Comparison of ENCODE assay signal across 16 cellular contexts in the genomic region with DNA sequence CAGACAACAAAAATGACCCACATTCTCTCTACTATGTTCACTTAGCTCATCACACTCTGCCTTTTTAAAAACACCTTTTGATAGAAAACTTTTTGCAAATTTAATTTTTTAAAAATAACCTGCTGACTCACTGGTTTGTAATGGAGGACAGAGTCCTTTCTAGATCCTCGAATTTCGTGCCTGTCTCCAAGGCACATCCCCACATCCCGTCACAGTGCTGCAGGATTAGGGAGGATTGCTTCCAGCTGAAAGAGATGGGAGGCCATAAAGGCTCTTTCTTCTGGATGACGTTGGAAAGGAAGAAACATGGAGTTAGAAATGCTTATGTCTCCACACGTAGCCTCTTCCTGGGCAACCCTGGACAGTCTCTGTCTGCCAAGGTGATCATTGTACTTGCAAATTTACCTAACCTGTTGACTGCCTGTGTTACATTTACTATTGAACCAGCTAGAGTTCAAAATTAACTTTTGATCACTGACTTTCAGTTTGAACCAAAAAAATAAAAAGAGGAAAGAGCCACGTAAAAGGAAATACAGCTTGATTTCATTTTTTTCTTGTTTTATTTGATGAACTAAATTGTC. TPM values are rescaled to one million over a fixed set of nuclear protein-coding genes. Genes with fewer than 3 reads are reported as not detected.
DNase-seq lines count a peak whose midpoint lies in the region; ATAC-seq, FAIRE-seq and TF ChIP-seq lines count a peak whose summit lies in the region.
"Had no signal": no experiment of that assay in that cellular context is flagged by ENCODE, and none has a peak within 500 bp of the region (broad histone marks: within the 10 kb centered on the region; RNA-seq: fewer than 3 reads in every experiment).

No MANE protein-coding gene starts in this region.

- H3K4me2 ChIP-seq in keratinocyte (ENCODE audit: control insufficient read depth, extremely low read depth, insufficient read depth, low read depth, low read length): no peak overlapping the region

- no peaks in the 10 kb centered on the region for H3K9me3 ChIP-seq in keratinocyte (ENCODE audit: control insufficient read depth, low read depth, low read length)
- H3K9me3 ChIP-seq: heart right ventricle had no signal

- POLR2A ChIA-PET in activated CD8-positive, alpha-beta T cell treated with anti-CD3 and anti-CD28 coated beads, Interleukin-2, amount 10 ng/mL, durations not matched to agents 7 days and 5 days (lab: Charles Lee): no interaction called here

- no peak overlapping the region for H3K4me3 ChIP-seq in keratinocyte (ENCODE audit: control insufficient read depth in 2 of 3, extremely low read depth in 1 of 3, insufficient read depth in 2 of 3, low read depth in 1 of 3, low read length in 3 of 3)
- no peak overlapping the region for H3K4me3 ChIP-seq in rectal smooth muscle tissue (ENCODE audit: low read length)
- H3K4me3 ChIP-seq: heart right ventricle had no signal

- CTCF ChIA-PET in activated CD8-positive, alpha-beta T cell treated with anti-CD3 and anti-CD28 coated beads, Interleukin-2, amount 10 ng/mL, durations not matched to agents 7 days and 5 days (lab: Charles Lee): interaction anchor here (4.9 kb wide), 1 partner anchor 11 kb away, joined by 33 read pairs; no protein-coding TSS in a partner anchor

- H3K4me3 Mint-ChIP-seq in activated CD8-positive, alpha-beta T cell treated with anti-CD3 and anti-CD28 coated beads, Interleukin-2, amount 10 ng/mL, durations not matched to agents 7 days and 5 days: no peak overlapping the region

- H3K27ac Mint-ChIP-seq in activated CD8-positive, alpha-beta T cell treated with anti-CD3 and anti-CD28 coated beads, Interleukin-2, amount 10 ng/mL, durations not matched to agents 7 days and 5 days: no peak overlapping the region

- H3K27me3 Mint-ChIP-seq in activated CD8-positive, alpha-beta T cell treated with anti-CD3 and anti-CD28 coated beads, Interleukin-2, amount 10 ng/mL, durations not matched to agents 7 days and 5 days (ENCODE audit: low read depth): peaks cover 2% of the 10 kb centered on the region

- H3K9me3 Mint-ChIP-seq in activated CD8-positive, alpha-beta T cell treated with anti-CD3 and anti-CD28 coated beads, Interleukin-2, amount 10 ng/mL, durations not matched to agents 7 days and 5 days (ENCODE audit: insufficient read depth): no peaks in the 10 kb centered on the region

- no peaks in the 10 kb centered on the region for H3K79me2 ChIP-seq in keratinocyte (ENCODE audit: control insufficient read depth, insufficient read depth, low read length)

- no peak for TF ChIP-seq CTCF in keratinocyte (optimal IDR thresholded peaks at IDR 0.05 in 1 of 3, IDR thresholded peaks at IDR 0.05 in 1 of 3, conservative IDR thresholded peaks at IDR 0.05 in 1 of 3; ENCODE audit: extremely low read depth in 1 of 3, insufficient read depth in 2 of 3, low read length in 3 of 3)

- H3K4me1 ChIP-seq in keratinocyte (ENCODE audit: control insufficient read depth, extremely low read depth, insufficient read depth, low read length): peaks cover 3% of the 10 kb centered on the region
- H3K4me1 ChIP-seq in rectal smooth muscle tissue (ENCODE audit: control insufficient read depth, insufficient read depth, low read length): no peaks in the 10 kb centered on the region

- no peaks in the 10 kb centered on the region for H3K27me3 ChIP-seq in keratinocyte (ENCODE audit: control insufficient read depth, extremely low read depth, insufficient read depth, low read length)
- no peaks in the 10 kb centered on the region for H3K27me3 ChIP-seq in rectal smooth muscle tissue (ENCODE audit: control insufficient read depth, insufficient read depth, low read length)
- H3K27me3 ChIP-seq: heart right ventricle had no signal

- H3K9ac ChIP-seq in keratinocyte (ENCODE audit: control insufficient read depth, extremely low read depth, insufficient read depth, low read length) (no peak overlapping the region), rectal smooth muscle tissue (ENCODE audit: low read length) (no peak overlapping the region)

- no peak overlapping the region for H3K27ac ChIP-seq in keratinocyte (ENCODE audit: control insufficient read depth, insufficient read depth, low read length)
- H3K27ac ChIP-seq in rectal smooth muscle tissue (ENCODE audit: low read depth, low read length): peak overlapping the region; percentile 10

- H3K4me1 Mint-ChIP-seq in activated CD8-positive, alpha-beta T cell treated with anti-CD3 and anti-CD28 coated beads, Interleukin-2, amount 10 ng/mL, durations not matched to agents 7 days and 5 days (ENCODE audit: low read depth): peaks cover under 1% of the 10 kb centered on the region

- DNase-seq in GM04504 (ENCODE audit: low read depth): peak; percentile 49
- peak; percentile 33 for DNase-seq in amniotic stem cell (lab: John Stamatoyannopoulos, UW)
- DNase-seq in keratinocyte (ENCODE audit: low read depth, low spot score): no peak
- DNase-seq in putamen (ENCODE audit: low spot score): no peak
- no peak for DNase-seq in activated CD8-positive, alpha-beta T cell treated with anti-CD3 and anti-CD28 coated beads, Interleukin-2, amount 10 ng/mL, durations not matched to agents 7 days and 5 days
- DNase-seq in dermis blood vessel endothelial cell: no peak
- DNase-seq: activated T-cell treated with anti-CD3 and anti-CD28 coated beads for 4 hours; effector CD8-positive, alpha-beta T cell; heart right ventricle; MV-4-11; NCI-H345; OCI-M1; stimulated activated CD4-positive, alpha-beta T cell treated with anti-CD3 and anti-CD28 coated beads, Interleukin-2, amount 100 ng/mL, for 24 hours had no signal

- H3K36me3 ChIP-seq in keratinocyte (ENCODE audit: control insufficient read depth in 2 of 2, extremely low read depth in 1 of 2, insufficient read depth in 2 of 2, low read length in 2 of 2): peaks cover 8 to 10% of the 10 kb centered on the region in 2 experiments
- H3K36me3 ChIP-seq in rectal smooth muscle tissue (ENCODE audit: control insufficient read depth, insufficient read depth, low read length): no peaks in the 10 kb centered on the region

- H2AFZ ChIP-seq in keratinocyte (ENCODE audit: control insufficient read depth, low read length): peak overlapping the region; percentile 38

- no peaks in the 10 kb centered on the region for H3K36me3 Mint-ChIP-seq in activated CD8-positive, alpha-beta T cell treated with anti-CD3 and anti-CD28 coated beads, Interleukin-2, amount 10 ng/mL, durations not matched to agents 7 days and 5 days (ENCODE audit: low read depth)

- ATAC-seq in GM21367 (IDR thresholded peaks at IDR 0.05; ENCODE audit: unreplicated experiment): no peak
- ATAC-seq in activated CD8-positive, alpha-beta T cell treated with anti-CD3 and anti-CD28 coated beads, Interleukin-2, amount 10 ng/mL, durations not matched to agents 7 days and 5 days: no peak
- ATAC-seq: HCT116 had no signal

- dilution Hi-C loops in keratinocyte (cut with MboI; ENCODE audit: extremely low pct_ligation_motif_present, low sequenced_read_pairs): no loop called here

- FAIRE-seq in keratinocyte (lab: Jason Lieb, UNC): no peak

- no peaks in the 10 kb centered on the region for H4K20me1 ChIP-seq in keratinocyte (ENCODE audit: control insufficient read depth, extremely low read depth, insufficient read depth, low read length)

- H3K9me1 ChIP-seq in keratinocyte (ENCODE audit: control insufficient read depth, extremely low read depth, insufficient read depth, low read length): no peaks in the 10 kb centered on the region

RNA-seq across cellular contexts. Expression of gene VILL, which starts 27.6 kb away (rescaled TPM):
- polyA plus RNA-seq in keratinocyte: 2.1 to 2.8 TPM (median 2.1 TPM) in 3 replicates
- polyA plus RNA-seq in keratinocyte (2011; ENCODE audit: low read depth): 1.9 TPM
- polyA plus RNA-seq in keratinocyte (2011; cell fraction: cytosol; rRNA removed): 0.96 and 1.7 TPM in 2 replicates
- polyA plus RNA-seq in keratinocyte (2011; cell fraction: nucleus; rRNA removed): 5.8 and 6.8 TPM in 2 replicates
- polyA plus RNA-seq in keratinocyte (2012; ENCODE audit: low replicate concordance): 1.8 and 2.2 TPM in 2 replicates
- 1.9 to 4.3 TPM (median 2.2 TPM) in 3 replicates for polyA minus RNA-seq in keratinocyte
- 2.3 TPM for polyA minus RNA-seq in keratinocyte (2011; cell fraction: cytosol; rRNA and poly(A)+ RNA removed)
- 4.1 TPM in 2 replicates for polyA minus RNA-seq in keratinocyte (2011; cell fraction: nucleus; rRNA and poly(A)+ RNA removed)
- 10 to 100 TPM; 14.6 to 15.1 TPM for total RNA-seq in activated CD8-positive, alpha-beta T cell treated with anti-CD3 and anti-CD28 coated beads, Interleukin-2, amount 10 ng/mL, durations not matched to agents 7 days and 5 days
- 8.0 and 8.7 TPM in 2 replicates for total RNA-seq in dermis blood vessel endothelial cell

Comparison
In these comparisons a context has a peak if more than half of its experiments do, and no peak if none do; other contexts are left out.
1. DNase-seq: peak in GM04504 (single experiment) and amniotic stem cell (single experiment); none in keratinocyte (single experiment), putamen (single experiment), activated CD8-positive, alpha-beta T cell treated with anti-CD3 and anti-CD28 coated beads, Interleukin-2, amount 10 ng/mL, durations not matched to agents 7 days and 5 days (single experiment) and dermis blood vessel endothelial cell (single experiment).